ENCODE assay signal across 8 cellular contexts in genomic region chr14:34554540-34555250, GRCh38. TPM values are rescaled to one million over a fixed set of nuclear protein-coding genes. Genes with fewer than 3 reads are reported as not detected.
A peak's percentile ranks its signal among the peaks of the same experiment; 100 is the strongest.
DNase-seq lines count a peak whose midpoint lies in the region; TF ChIP-seq lines count a peak whose summit lies in the region.

No MANE protein-coding gene starts in this region.

- intact Hi-C loops in posterior vena cava (cut with DNase I) = no loop called here

- no peak for TF ChIP-seq CTCF in OCI-LY3 (IDR thresholded peaks at IDR 0.05; ENCODE audit: low read depth, low read length)

- H3K36me3 ChIP-seq in OCI-LY3 (replicated peaks; ENCODE audit: low read depth, low read length) (no peaks in the 10 kb centered on the region), ectodermal cell (ENCODE audit: control insufficient read depth, insufficient read depth, low read length) (no peaks in the 10 kb centered on the region)

- no peaks in the 10 kb centered on the region for H3K79me2 ChIP-seq in OCI-LY3 (ENCODE audit: low read length)

- H3K4me2 ChIP-seq in OCI-LY3 (ENCODE audit: low read length) = peak overlapping the region; percentile 70

- H3K27me3 ChIP-seq in OCI-LY3 (ENCODE audit: low read depth, low read length) (no peaks in the 10 kb centered on the region), ectodermal cell (ENCODE audit: control insufficient read depth, insufficient read depth, low read length, poor library complexity, severe bottlenecking) (no peaks in the 10 kb centered on the region)

- in situ Hi-C loops in Caki2 (cut with HindIII; ENCODE audit: low pct_unique_long_range_greater_than_20kb, low sequenced_read_pairs) = no loop called here

- no peak overlapping the region for H2AFZ ChIP-seq in OCI-LY3 (ENCODE audit: low read depth, low read length)

- no peaks in the 10 kb centered on the region for H3K9me3 ChIP-seq in OCI-LY3 (ENCODE audit: insufficient read depth, low read length)
- no peaks in the 10 kb centered on the region for H3K9me3 ChIP-seq in ectodermal cell (ENCODE audit: control insufficient read depth, low read length)

- H3K27ac ChIP-seq in OCI-LY3 (ENCODE audit: low read length) (peak overlapping the region; percentile 9; the same call in 1 of the 2 replicates), ectodermal cell (ENCODE audit: insufficient read depth, low read depth, low read length, poor library complexity, severe bottlenecking) (peak overlapping the region; percentile 42)

- DNase-seq in Caki2 (ENCODE audit: low read depth) (peak; percentile 30), posterior vena cava (ENCODE audit: low spot score) (peak; percentile 9), amniotic stem cell (lab: John Stamatoyannopoulos, UW) (no peak), NCI-H345 treated with DMSO at 0.1 percent for 48 hours (lab: John Stamatoyannopoulos, UW; ENCODE audit: unreplicated experiment) (no peak), AML-193 (lab: John Stamatoyannopoulos, UW) (no peak), ureter (ENCODE audit: low spot score) (no peak)

- peak overlapping the region; percentile 60 for H3K4me3 ChIP-seq in OCI-LY3 (ENCODE audit: low read length)
- H3K4me3 ChIP-seq in ectodermal cell (ENCODE audit: insufficient read depth, low read depth, low read length) = no peak overlapping the region

- peak overlapping the region; percentile 15 for H3K9ac ChIP-seq in OCI-LY3 (ENCODE audit: low read length)

- WGBS in ectodermal cell, 2 experiments = 82 to 92% methylated on average over 9 of the region's 9 CpGs

- H4K20me1 ChIP-seq in OCI-LY3 (ENCODE audit: insufficient read depth, low read length) = no peaks in the 10 kb centered on the region

- H3K4me1 ChIP-seq in OCI-LY3 (ENCODE audit: low read length) (peaks cover 9% of the 10 kb centered on the region), ectodermal cell (ENCODE audit: control insufficient read depth, insufficient read depth, low read length) (peaks cover 3% of the 10 kb centered on the region)

RNA-seq across cellular contexts. Expression of gene EAPP, which starts 15.2 kb away (rescaled TPM):
- 48.2 and 65.2 TPM in 2 replicates for total RNA-seq in Caki2 (2014; rRNA removed; shearing (Covaris generic); ENCODE audit: low replicate concordance)
- 48.9 TPM for polyA plus RNA-seq in ectodermal cell (2013, experiment 1 of 4)
- polyA plus RNA-seq in ectodermal cell (2013, experiment 2 of 4) = 56.0 TPM
- polyA plus RNA-seq in ectodermal cell (2013, experiment 3 of 4) = 48.4 TPM
- polyA plus RNA-seq in ectodermal cell (2013, experiment 4 of 4) = 59.1 TPM
- 10 to 100 TPM; 22.4 to 30.9 TPM for total RNA-seq in posterior vena cava
- 42.7 TPM for total RNA-seq in ureter

Comparison
In these comparisons a context has a peak if more than half of its experiments do, and no peak if none do; other contexts are left out.
1. DNase-seq: peak in Caki2 (single experiment) and posterior vena cava (single experiment); none in amniotic stem cell (single experiment), NCI-H345 treated with DMSO at 0.1 percent for 48 hours (single experiment), AML-193 (0 of 2) and ureter (single experiment).